In genomic region chr9:3520564-3520963, GRCh38 we compare ENCODE assay signal across 1 cellular context.
TF ChIP-seq lines count a peak whose summit lies in the region.

No MANE protein-coding gene starts in this region.

TF ChIP-seq in GM23338, 12 proteins besides CTCF, POLR2A, EP300 and RAD21 (continued from another document):
- no peak for TF ChIP-seq ZNF462 (CRISPR knock-in tag; IDR thresholded peaks at IDR 0.05)
- TF ChIP-seq ZNF114 (CRISPR knock-in tag; IDR thresholded peaks at IDR 0.05): no peak
- TF ChIP-seq ETS1 (IDR thresholded peaks at IDR 0.05): no peak
- no peak for TF ChIP-seq NANOG (IDR thresholded peaks at IDR 0.05; ENCODE audit: borderline replicate concordance)
- TF ChIP-seq REST (IDR thresholded peaks at IDR 0.05; ENCODE audit: unreplicated experiment): no peak
- no peak for TF ChIP-seq POLR2AphosphoS5 (IDR thresholded peaks at IDR 0.05; ENCODE audit: low read depth)
- no peak for TF ChIP-seq JUNB (IDR thresholded peaks at IDR 0.05; ENCODE audit: unreplicated experiment)
